ENCODE assay signal across 26 cellular contexts in the genomic region with DNA sequence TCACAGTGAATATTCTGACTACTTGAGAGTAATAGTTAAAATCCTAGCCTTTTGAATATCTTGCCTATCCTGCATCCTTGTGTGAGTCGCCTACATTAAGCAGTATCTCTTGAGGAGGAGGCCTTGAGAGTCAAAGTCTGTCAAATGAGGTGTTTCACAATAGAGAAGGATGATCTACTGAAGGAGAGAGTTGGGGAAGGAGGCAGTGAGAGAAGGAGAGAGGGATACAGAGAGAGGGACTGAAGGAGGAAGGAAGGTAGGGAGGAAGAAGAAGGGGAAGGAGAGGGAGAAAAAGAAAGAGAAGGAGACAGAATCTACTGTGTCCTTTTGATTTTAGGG.
"Had no signal": no experiment of that assay in that cellular context is flagged by ENCODE, and none has a peak within 500 bp of the region (broad histone marks: within the 10 kb centered on the region; RNA-seq: fewer than 3 reads in every experiment).

No MANE protein-coding gene starts in this region.

- H3K9me3 Mint-ChIP-seq: activated T-cell treated with anti-CD3 and anti-CD28 coated beads, Interleukin-2, amount 50 U/mL, for 72 hours; neural progenitor cell; T-helper 2 cell treated with Interferon-gamma antibody and Interleukin-4, amounts not matched to agents 5 μg/mL and 100 μg/mL, for 36 hours had no signal

- H3K27ac Mint-ChIP-seq: activated naive CD4-positive, alpha-beta T cell treated with anti-CD3 and anti-CD28 coated beads, Interleukin-2, amount 50 U/mL, for 72 hours; activated T-cell treated with anti-CD3 and anti-CD28 coated beads, Interleukin-2, amount 50 U/mL, for 72 hours; naive thymus-derived CD8-positive, alpha-beta T cell; neural progenitor cell; T-helper 2 cell treated with Interferon-gamma antibody and Interleukin-4, amounts not matched to agents 5 μg/mL and 100 μg/mL, for 36 hours had no signal

- ATAC-seq: activated naive CD4-positive, alpha-beta T cell treated with anti-CD3 and anti-CD28 coated beads, Interleukin-2, amount 50 U/mL, for 72 hours; activated T-cell treated with anti-CD3 and anti-CD28 coated beads, Interleukin-2, amount 50 U/mL, for 72 hours; body of pancreas; naive thymus-derived CD8-positive, alpha-beta T cell; stimulated activated naive CD8-positive, alpha-beta T cell treated with anti-CD3 and anti-CD28 coated beads, Interleukin-15, Interleukin-2, amounts not matched to agents 100 U/mL and 50 U/mL, for 24 hours had no signal

- H3K27me3 Mint-ChIP-seq: naive thymus-derived CD8-positive, alpha-beta T cell had no signal

- DNase-seq: activated CD4-positive, alpha-beta T cell treated with anti-CD3 and anti-CD28 coated beads for 4 hours; activated CD4-positive, alpha-beta T cell treated with anti-CD3 and anti-CD28 coated beads, Interleukin-2, amount 50 U/mL, for 4 hours; activated naive CD4-positive, alpha-beta T cell; activated T-cell treated with anti-CD3 and anti-CD28 coated beads for 4 hours; activated T-cell treated with anti-CD3 and anti-CD28 coated beads, Interleukin-2, amount 50 U/mL, for 72 hours; aorta; effector memory CD4-positive, alpha-beta T cell; foreskin melanocyte; left ventricle myocardium superior; midbrain; naive thymus-derived CD8-positive, alpha-beta T cell; occipital lobe; posterior cingulate gyrus; spleen; stimulated activated CD4-positive, alpha-beta T cell treated with anti-CD3 and anti-CD28 coated beads, Interleukin-2, amount 100 ng/mL, for 48 hours; stimulated activated naive CD8-positive, alpha-beta T cell treated with anti-CD3 and anti-CD28 coated beads, Interleukin-15, Interleukin-2, amounts not matched to agents 100 U/mL and 50 U/mL, for 24 hours; T-helper 1 cell; upper lobe of left lung had no signal

- H3K4me3 Mint-ChIP-seq: activated T-cell treated with anti-CD3 and anti-CD28 coated beads, Interleukin-2, amount 50 U/mL, for 72 hours; naive thymus-derived CD8-positive, alpha-beta T cell; neural progenitor cell; T-helper 2 cell treated with Interferon-gamma antibody and Interleukin-4, amounts not matched to agents 5 μg/mL and 100 μg/mL, for 36 hours had no signal

- H3K4me3 ChIP-seq: body of pancreas, esophagus muscularis mucosa, heart right ventricle, neural progenitor cell, spleen, thoracic aorta, upper lobe of left lung had no signal

- H3K9ac ChIP-seq: neural progenitor cell had no signal

- H3K4me2 ChIP-seq: neural progenitor cell had no signal

- H3K36me3 ChIP-seq: esophagus muscularis mucosa, heart right ventricle, neural progenitor cell, spleen, thoracic aorta, upper lobe of left lung had no signal

- H3K4me1 Mint-ChIP-seq: neural progenitor cell had no signal

- H3K27ac ChIP-seq: body of pancreas, esophagus muscularis mucosa, heart right ventricle, neural progenitor cell, spleen, thoracic aorta, upper lobe of left lung, VCaP had no signal

- H3K27me3 ChIP-seq: body of pancreas, esophagus muscularis mucosa, heart right ventricle, neural progenitor cell, spleen, upper lobe of left lung had no signal

- H3K9me3 ChIP-seq: body of pancreas, esophagus muscularis mucosa, heart right ventricle, spleen, thoracic aorta, upper lobe of left lung had no signal

- H2AFZ ChIP-seq: neural progenitor cell had no signal
